14 cellular contexts compared by ENCODE assay signal in genomic region chr19:4844348-4845179, GRCh38. TPM values are rescaled to one million over a fixed set of nuclear protein-coding genes. Genes with fewer than 3 reads are reported as not detected.
DNase-seq lines count a peak whose midpoint lies in the region; ATAC-seq and TF ChIP-seq lines count a peak whose summit lies in the region.
"Had no signal": no experiment of that assay in that cellular context is flagged by ENCODE, and none has a peak within 500 bp of the region (broad histone marks: within the 10 kb centered on the region; RNA-seq: fewer than 3 reads in every experiment).

No MANE protein-coding gene starts in this region.

- H3K9ac ChIP-seq in adipocyte (ENCODE audit: low read length), result peak overlapping the region; percentile 32

- H3K36me3 ChIP-seq in adipocyte (ENCODE audit: control insufficient read depth, insufficient read depth, low read length, severe bottlenecking), result peaks cover 80% of the 10 kb centered on the region
- no peaks in the 10 kb centered on the region for H3K36me3 ChIP-seq in ovary

- peaks cover 22% of the 10 kb centered on the region for H3K4me1 ChIP-seq in adipocyte (ENCODE audit: control insufficient read depth, insufficient read depth, low read length)
- H3K4me1 ChIP-seq in ovary (ENCODE audit: insufficient read depth), result peaks cover 4% of the 10 kb centered on the region

- no peak for TF ChIP-seq EP300 in ovary (IDR thresholded peaks at IDR 0.05)

- DNase-seq in Caki2 (ENCODE audit: low read depth) (peak; percentile 95), adipocyte (ENCODE audit: low read depth) (no peak), glomerular visceral epithelial cell (ENCODE audit: extremely low spot score) (peak; percentile 91), ovary (peak in 3 of 5 donors; percentile 41 to 52 (median 49)), middle frontal gyrus (ENCODE audit: extremely low spot score, low spot score) (no peak), sciatic nerve (ENCODE audit: low spot score) (no peak), COLO829 (ENCODE audit: low spot score) (no peak)
- DNase-seq: activated naive CD4-positive, alpha-beta T cell treated with Interleukin-2 at 50 U/mL for 16 hours; endodermal cell; NCI-H1105 treated with DMSO at 0.1 percent for 48 hours; NCI-H2227 treated with DMSO at 0.1 percent for 48 hours; thyroid gland had no signal

- no peak for TF ChIP-seq POLR2A in ovary (IDR thresholded peaks at IDR 0.05)

- no peak overlapping the region for H3K4me3 ChIP-seq in adipocyte (ENCODE audit: low read length)
- H3K4me3 ChIP-seq in ovary, result no peak overlapping the region
- H3K4me3 ChIP-seq: thyroid gland had no signal

- intact Hi-C loops in ovary (cut with DNase I) (no loop called here), sciatic nerve (cut with DNase I) (no loop called here)

- 42 to 48% (median 47%) methylated on average over 10 of the region's 10 CpGs for WGBS in ovary, 3 donors

- no peak overlapping the region for H3K27ac ChIP-seq in ovary
- H3K27ac ChIP-seq: thyroid gland had no signal

- in situ Hi-C loops in Caki2 (cut with HindIII; ENCODE audit: low pct_unique_long_range_greater_than_20kb, low sequenced_read_pairs), result no loop called here

- no peaks in the 10 kb centered on the region for H3K9me3 ChIP-seq in adipocyte (ENCODE audit: control insufficient read depth, low read length)
- no peaks in the 10 kb centered on the region for H3K9me3 ChIP-seq in ovary
- H3K9me3 ChIP-seq: thyroid gland had no signal

- H3K27me3 ChIP-seq in adipocyte (replicated peaks; ENCODE audit: control insufficient read depth, insufficient read depth, low read length), result no peaks in the 10 kb centered on the region
- no peaks in the 10 kb centered on the region for H3K27me3 ChIP-seq in ovary
- H3K27me3 ChIP-seq: thyroid gland had no signal

- no peak for TF ChIP-seq CTCF in ovary (IDR thresholded peaks at IDR 0.05)

- ATAC-seq in GM18520 (IDR thresholded peaks at IDR 0.05; ENCODE audit: unreplicated experiment) (no peak), sciatic nerve (no peak)

RNA-seq across cellular contexts. Expression of gene TICAM1, which starts 13.1 kb away (rescaled TPM):
- 2.6 and 10.5 TPM in 2 replicates for total RNA-seq in Caki2 (2014; rRNA removed; shearing (Covaris generic); ENCODE audit: low replicate concordance)
- total RNA-seq in ovary, result 10 to 100 TPM in 2 of 7 donors, 1 to 10 TPM in 5; 3.6 to 13.3 (median 9.6) TPM
- polyA plus RNA-seq in ovary, result 1 to 10 TPM; 2.5 to 7.8 TPM
- 10.8 TPM for total RNA-seq in sciatic nerve

RNA-seq across cellular contexts. Expression of gene PLIN3, which starts 22.9 kb away (rescaled TPM):
- 320 and 387 TPM in 2 replicates for total RNA-seq in Caki2 (2014; rRNA removed; shearing (Covaris generic); ENCODE audit: low replicate concordance)
- 10 to 100 TPM; 26.1 to 83.9 (median 73.7) TPM for total RNA-seq in ovary
- polyA plus RNA-seq in ovary, result 10 to 100 TPM; 48.7 to 51.9 TPM
- 32.1 TPM for total RNA-seq in sciatic nerve

RNA-seq across cellular contexts. Expression of gene FEM1A, which starts 53.0 kb away (rescaled TPM):
- 10.5 and 13.3 TPM in 2 replicates for total RNA-seq in Caki2 (2014; rRNA removed; shearing (Covaris generic); ENCODE audit: low replicate concordance)
- total RNA-seq in ovary, result 10 to 100 TPM in 2 of 7 donors, 1 to 10 TPM in 5; 7.4 to 11.4 (median 9.1) TPM
- polyA plus RNA-seq in ovary, result 1 to 10 TPM; 3.6 to 4.4 TPM
- total RNA-seq in sciatic nerve, result 7.5 TPM

RNA-seq across cellular contexts. Expression of gene ARRDC5, which starts 58.1 kb away (rescaled TPM):
- total RNA-seq in Caki2 (2014; rRNA removed; shearing (Covaris generic); ENCODE audit: low replicate concordance), result not detected in 2 replicates
- total RNA-seq in ovary, result 1 to 10 TPM in 1 of 7 donors, under 1 TPM in 4, not detected in 2; 0.15 to 1.2 (median 0.28) TPM
- under 1 TPM in 1 of 2 donors, not detected in 1; 0.07 TPM for polyA plus RNA-seq in ovary
- 1.1 TPM for total RNA-seq in sciatic nerve
- total RNA-seq: Daoy, endodermal cell, thyroid gland had no signal

Comparison
In these comparisons a context has a peak if more than half of its experiments do, and no peak if none do; other contexts are left out.
1. DNase-seq: peak in Caki2 (single experiment), glomerular visceral epithelial cell (single experiment) and ovary (3 of 5); none in adipocyte (single experiment), middle frontal gyrus (single experiment), sciatic nerve (single experiment) and COLO829 (single experiment).